In the genomic region with DNA sequence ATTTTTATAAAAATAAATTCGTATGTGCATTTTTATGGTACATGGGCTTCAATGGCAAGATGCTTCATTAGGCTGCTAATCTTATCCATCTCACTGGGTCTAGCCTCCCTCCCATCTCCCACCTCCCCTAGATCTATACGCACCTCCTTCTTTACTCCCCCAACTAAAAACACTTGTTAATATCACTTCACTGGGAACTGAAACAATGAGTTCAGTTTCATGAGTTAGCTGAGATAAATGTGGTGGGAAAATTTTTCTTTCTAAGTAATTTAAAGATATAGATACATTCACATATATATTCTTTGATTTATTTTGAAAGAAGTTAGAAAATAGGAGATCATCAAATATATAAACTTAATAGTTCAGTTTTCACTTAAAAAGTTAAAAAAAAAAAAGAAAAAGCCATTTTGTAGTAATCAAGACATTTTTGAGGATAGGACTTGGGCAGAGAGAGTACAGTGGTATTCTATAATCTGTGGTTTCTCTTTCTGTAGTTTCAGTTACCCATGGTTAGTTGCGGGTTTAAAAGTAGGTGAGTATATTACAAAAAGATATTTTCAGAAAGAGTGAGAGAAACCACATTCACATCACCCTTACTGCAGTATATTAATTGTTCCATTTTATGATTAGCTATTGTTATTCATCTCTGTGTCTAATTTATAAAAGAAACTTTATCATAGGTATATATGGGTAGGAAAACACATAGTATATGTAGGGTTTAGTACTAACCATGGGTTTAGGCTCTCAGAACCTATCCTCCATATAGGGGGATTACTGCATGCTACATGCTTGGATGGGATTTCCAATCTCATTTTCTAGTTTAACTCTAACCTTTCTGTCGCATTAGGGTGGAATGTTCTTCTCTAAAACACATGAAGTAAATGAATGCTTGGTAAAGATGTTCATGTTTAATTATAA, we compare ENCODE assay signal across 1 cellular context.
TF ChIP-seq lines count a peak whose summit lies in the region.

No MANE protein-coding gene starts in this region.

TF ChIP-seq in GM12878, 131 proteins besides CTCF, POLR2A, EP300 and RAD21 (continued from another document and continues in another):
- TF ChIP-seq, protein P1, sequence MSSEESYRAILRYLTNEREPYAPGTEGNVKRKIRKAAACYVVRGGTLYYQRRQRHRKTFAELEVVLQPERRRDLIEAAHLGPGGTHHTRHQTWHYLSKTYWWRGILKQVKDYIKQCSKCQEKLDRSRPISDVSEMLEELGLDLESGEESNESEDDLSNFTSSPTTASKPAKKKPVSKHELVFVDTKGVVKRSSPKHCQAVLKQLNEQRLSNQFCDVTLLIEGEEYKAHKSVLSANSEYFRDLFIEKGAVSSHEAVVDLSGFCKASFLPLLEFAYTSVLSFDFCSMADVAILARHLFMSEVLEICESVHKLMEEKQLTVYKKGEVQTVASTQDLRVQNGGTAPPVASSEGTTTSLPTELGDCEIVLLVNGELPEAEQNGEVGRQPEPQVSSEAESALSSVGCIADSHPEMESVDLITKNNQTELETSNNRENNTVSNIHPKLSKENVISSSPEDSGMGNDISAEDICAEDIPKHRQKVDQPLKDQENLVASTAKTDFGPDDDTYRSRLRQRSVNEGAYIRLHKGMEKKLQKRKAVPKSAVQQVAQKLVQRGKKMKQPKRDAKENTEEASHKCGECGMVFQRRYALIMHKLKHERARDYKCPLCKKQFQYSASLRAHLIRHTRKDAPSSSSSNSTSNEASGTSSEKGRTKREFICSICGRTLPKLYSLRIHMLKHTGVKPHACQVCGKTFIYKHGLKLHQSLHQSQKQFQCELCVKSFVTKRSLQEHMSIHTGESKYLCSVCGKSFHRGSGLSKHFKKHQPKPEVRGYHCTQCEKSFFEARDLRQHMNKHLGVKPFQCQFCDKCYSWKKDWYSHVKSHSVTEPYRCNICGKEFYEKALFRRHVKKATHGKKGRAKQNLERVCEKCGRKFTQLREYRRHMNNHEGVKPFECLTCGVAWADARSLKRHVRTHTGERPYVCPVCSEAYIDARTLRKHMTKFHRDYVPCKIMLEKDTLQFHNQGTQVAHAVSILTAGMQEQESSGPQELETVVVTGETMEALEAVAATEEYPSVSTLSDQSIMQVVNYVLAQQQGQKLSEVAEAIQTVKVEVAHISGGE (CRISPR knock-in tag; IDR thresholded peaks at IDR 0.05), result no peak
- TF ChIP-seq CHD2 (IDR thresholded peaks at IDR 0.05; ENCODE audit: borderline replicate concordance, low read depth, low read length), result peak; percentile 29; the same call in 1 of the 2 replicates
- TF ChIP-seq, protein P2, sequence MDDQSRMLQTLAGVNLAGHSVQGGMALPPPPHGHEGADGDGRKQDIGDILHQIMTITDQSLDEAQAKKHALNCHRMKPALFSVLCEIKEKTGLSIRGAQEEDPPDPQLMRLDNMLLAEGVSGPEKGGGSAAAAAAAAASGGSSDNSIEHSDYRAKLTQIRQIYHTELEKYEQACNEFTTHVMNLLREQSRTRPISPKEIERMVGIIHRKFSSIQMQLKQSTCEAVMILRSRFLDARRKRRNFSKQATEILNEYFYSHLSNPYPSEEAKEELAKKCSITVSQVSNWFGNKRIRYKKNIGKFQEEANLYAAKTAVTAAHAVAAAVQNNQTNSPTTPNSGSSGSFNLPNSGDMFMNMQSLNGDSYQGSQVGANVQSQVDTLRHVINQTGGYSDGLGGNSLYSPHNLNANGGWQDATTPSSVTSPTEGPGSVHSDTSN (IDR thresholded peaks at IDR 0.05; ENCODE audit: insufficient replicate concordance, low read depth, low read length), result no peak
- no peak; the same call in 1 of the 2 replicates for TF ChIP-seq EED (IDR thresholded peaks at IDR 0.05; ENCODE audit: low read depth)
- no peak for TF ChIP-seq LARP7 (IDR thresholded peaks at IDR 0.05)
- TF ChIP-seq MEF2A (IDR thresholded peaks at IDR 0.05; ENCODE audit: insufficient read depth, low read depth, low read length), result peak; percentile 70
- TF ChIP-seq, protein P3, sequence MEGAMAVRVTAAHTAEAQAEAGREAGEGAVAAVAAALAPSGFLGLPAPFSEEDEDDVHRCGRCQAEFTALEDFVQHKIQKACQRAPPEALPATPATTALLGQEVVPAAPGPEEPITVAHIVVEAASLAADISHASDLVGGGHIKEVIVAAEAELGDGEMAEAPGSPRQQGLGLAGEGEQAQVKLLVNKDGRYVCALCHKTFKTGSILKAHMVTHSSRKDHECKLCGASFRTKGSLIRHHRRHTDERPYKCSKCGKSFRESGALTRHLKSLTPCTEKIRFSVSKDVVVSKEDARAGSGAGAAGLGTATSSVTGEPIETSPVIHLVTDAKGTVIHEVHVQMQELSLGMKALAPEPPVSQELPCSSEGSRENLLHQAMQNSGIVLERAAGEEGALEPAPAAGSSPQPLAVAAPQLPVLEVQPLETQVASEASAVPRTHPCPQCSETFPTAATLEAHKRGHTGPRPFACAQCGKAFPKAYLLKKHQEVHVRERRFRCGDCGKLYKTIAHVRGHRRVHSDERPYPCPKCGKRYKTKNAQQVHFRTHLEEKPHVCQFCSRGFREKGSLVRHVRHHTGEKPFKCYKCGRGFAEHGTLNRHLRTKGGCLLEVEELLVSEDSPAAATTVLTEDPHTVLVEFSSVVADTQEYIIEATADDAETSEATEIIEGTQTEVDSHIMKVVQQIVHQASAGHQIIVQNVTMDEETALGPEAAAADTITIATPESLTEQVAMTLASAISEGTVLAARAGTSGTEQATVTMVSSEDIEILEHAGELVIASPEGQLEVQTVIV (IDR thresholded peaks at IDR 0.05; ENCODE audit: borderline replicate concordance, partially characterized antibody), result no peak
- peak; percentile 20 to 67; a peak in 3 of 4 replicates for TF ChIP-seq BHLHE40 (IDR thresholded peaks at IDR 0.05; ENCODE audit: borderline replicate concordance in 1 of 2, low read depth in 2 of 2, low read length in 1 of 2)
- TF ChIP-seq, protein P4, sequence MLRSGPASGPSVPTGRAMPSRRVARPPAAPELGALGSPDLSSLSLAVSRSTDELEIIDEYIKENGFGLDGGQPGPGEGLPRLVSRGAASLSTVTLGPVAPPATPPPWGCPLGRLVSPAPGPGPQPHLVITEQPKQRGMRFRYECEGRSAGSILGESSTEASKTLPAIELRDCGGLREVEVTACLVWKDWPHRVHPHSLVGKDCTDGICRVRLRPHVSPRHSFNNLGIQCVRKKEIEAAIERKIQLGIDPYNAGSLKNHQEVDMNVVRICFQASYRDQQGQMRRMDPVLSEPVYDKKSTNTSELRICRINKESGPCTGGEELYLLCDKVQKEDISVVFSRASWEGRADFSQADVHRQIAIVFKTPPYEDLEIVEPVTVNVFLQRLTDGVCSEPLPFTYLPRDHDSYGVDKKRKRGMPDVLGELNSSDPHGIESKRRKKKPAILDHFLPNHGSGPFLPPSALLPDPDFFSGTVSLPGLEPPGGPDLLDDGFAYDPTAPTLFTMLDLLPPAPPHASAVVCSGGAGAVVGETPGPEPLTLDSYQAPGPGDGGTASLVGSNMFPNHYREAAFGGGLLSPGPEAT (IDR thresholded peaks at IDR 0.05; ENCODE audit: low read depth), result peak; percentile 89
- TF ChIP-seq IKZF2 (IDR thresholded peaks at IDR 0.05), result peak; percentile 46 to 50; a peak in 3 of 4 replicates
- TF ChIP-seq NR2C2 (IDR thresholded peaks at IDR 0.05; ENCODE audit: borderline replicate concordance, control insufficient read depth, insufficient read length, low read depth), result no peak
- TF ChIP-seq ZNF217 (IDR thresholded peaks at IDR 0.05), result peak; percentile 69
- TF ChIP-seq TCF7 (IDR thresholded peaks at IDR 0.05; ENCODE audit: borderline replicate concordance), result no peak
- TF ChIP-seq, protein P5, sequence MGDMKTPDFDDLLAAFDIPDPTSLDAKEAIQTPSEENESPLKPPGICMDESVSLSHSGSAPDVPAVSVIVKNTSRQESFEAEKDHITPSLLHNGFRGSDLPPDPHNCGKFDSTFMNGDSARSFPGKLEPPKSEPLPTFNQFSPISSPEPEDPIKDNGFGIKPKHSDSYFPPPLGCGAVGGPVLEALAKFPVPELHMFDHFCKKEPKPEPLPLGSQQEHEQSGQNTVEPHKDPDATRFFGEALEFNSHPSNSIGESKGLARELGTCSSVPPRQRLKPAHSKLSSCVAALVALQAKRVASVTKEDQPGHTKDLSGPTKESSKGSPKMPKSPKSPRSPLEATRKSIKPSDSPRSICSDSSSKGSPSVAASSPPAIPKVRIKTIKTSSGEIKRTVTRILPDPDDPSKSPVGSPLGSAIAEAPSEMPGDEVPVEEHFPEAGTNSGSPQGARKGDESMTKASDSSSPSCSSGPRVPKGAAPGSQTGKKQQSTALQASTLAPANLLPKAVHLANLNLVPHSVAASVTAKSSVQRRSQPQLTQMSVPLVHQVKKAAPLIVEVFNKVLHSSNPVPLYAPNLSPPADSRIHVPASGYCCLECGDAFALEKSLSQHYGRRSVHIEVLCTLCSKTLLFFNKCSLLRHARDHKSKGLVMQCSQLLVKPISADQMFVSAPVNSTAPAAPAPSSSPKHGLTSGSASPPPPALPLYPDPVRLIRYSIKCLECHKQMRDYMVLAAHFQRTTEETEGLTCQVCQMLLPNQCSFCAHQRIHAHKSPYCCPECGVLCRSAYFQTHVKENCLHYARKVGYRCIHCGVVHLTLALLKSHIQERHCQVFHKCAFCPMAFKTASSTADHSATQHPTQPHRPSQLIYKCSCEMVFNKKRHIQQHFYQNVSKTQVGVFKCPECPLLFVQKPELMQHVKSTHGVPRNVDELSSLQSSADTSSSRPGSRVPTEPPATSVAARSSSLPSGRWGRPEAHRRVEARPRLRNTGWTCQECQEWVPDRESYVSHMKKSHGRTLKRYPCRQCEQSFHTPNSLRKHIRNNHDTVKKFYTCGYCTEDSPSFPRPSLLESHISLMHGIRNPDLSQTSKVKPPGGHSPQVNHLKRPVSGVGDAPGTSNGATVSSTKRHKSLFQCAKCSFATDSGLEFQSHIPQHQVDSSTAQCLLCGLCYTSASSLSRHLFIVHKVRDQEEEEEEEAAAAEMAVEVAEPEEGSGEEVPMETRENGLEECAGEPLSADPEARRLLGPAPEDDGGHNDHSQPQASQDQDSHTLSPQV (IDR thresholded peaks at IDR 0.05), result peak; percentile 80; the same call in 1 of the 2 replicates
- no peak for TF ChIP-seq RELA (IDR thresholded peaks at IDR 0.05; ENCODE audit: borderline replicate concordance, partially characterized antibody)
- TF ChIP-seq ESRRA (IDR thresholded peaks at IDR 0.05; ENCODE audit: low read length), result no peak
- TF ChIP-seq, protein P6, sequence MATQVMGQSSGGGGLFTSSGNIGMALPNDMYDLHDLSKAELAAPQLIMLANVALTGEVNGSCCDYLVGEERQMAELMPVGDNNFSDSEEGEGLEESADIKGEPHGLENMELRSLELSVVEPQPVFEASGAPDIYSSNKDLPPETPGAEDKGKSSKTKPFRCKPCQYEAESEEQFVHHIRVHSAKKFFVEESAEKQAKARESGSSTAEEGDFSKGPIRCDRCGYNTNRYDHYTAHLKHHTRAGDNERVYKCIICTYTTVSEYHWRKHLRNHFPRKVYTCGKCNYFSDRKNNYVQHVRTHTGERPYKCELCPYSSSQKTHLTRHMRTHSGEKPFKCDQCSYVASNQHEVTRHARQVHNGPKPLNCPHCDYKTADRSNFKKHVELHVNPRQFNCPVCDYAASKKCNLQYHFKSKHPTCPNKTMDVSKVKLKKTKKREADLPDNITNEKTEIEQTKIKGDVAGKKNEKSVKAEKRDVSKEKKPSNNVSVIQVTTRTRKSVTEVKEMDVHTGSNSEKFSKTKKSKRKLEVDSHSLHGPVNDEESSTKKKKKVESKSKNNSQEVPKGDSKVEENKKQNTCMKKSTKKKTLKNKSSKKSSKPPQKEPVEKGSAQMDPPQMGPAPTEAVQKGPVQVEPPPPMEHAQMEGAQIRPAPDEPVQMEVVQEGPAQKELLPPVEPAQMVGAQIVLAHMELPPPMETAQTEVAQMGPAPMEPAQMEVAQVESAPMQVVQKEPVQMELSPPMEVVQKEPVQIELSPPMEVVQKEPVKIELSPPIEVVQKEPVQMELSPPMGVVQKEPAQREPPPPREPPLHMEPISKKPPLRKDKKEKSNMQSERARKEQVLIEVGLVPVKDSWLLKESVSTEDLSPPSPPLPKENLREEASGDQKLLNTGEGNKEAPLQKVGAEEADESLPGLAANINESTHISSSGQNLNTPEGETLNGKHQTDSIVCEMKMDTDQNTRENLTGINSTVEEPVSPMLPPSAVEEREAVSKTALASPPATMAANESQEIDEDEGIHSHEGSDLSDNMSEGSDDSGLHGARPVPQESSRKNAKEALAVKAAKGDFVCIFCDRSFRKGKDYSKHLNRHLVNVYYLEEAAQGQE (IDR thresholded peaks at IDR 0.05; ENCODE audit: low read depth, low read length), result no peak
- TF ChIP-seq TBL1XR1 (IDR thresholded peaks at IDR 0.05; ENCODE audit: low read depth, low read length), result peak; percentile 85
- peak; percentile 84 for TF ChIP-seq ATF7 (IDR thresholded peaks at IDR 0.05; ENCODE audit: low read depth)
- 0 out of 2 replicates have a peak, but pooled peaks have one; percentile 45 for TF ChIP-seq POLR2AphosphoS5 (IDR thresholded peaks at IDR 0.05; ENCODE audit: low read length)
- TF ChIP-seq NR2C1 (IDR thresholded peaks at IDR 0.05), result no peak
- TF ChIP-seq, protein P7, sequence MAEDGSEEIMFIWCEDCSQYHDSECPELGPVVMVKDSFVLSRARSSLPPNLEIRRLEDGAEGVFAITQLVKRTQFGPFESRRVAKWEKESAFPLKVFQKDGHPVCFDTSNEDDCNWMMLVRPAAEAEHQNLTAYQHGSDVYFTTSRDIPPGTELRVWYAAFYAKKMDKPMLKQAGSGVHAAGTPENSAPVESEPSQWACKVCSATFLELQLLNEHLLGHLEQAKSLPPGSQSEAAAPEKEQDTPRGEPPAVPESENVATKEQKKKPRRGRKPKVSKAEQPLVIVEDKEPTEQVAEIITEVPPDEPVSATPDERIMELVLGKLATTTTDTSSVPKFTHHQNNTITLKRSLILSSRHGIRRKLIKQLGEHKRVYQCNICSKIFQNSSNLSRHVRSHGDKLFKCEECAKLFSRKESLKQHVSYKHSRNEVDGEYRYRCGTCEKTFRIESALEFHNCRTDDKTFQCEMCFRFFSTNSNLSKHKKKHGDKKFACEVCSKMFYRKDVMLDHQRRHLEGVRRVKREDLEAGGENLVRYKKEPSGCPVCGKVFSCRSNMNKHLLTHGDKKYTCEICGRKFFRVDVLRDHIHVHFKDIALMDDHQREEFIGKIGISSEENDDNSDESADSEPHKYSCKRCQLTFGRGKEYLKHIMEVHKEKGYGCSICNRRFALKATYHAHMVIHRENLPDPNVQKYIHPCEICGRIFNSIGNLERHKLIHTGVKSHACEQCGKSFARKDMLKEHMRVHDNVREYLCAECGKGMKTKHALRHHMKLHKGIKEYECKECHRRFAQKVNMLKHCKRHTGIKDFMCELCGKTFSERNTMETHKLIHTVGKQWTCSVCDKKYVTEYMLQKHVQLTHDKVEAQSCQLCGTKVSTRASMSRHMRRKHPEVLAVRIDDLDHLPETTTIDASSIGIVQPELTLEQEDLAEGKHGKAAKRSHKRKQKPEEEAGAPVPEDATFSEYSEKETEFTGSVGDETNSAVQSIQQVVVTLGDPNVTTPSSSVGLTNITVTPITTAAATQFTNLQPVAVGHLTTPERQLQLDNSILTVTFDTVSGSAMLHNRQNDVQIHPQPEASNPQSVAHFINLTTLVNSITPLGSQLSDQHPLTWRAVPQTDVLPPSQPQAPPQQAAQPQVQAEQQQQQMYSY (CRISPR knock-in tag; IDR thresholded peaks at IDR 0.05), result 0 out of 2 replicates have a peak, but pooled peaks have one; percentile 66
- no peak for TF ChIP-seq RFX5 (IDR thresholded peaks at IDR 0.05; ENCODE audit: low read depth, low read length)
- TF ChIP-seq ZSCAN29 (IDR thresholded peaks at IDR 0.05), result no peak
- no peak for TF ChIP-seq ZNF207 (IDR thresholded peaks at IDR 0.05; ENCODE audit: borderline replicate concordance)
